In genomic region chr16:20624882-20625807, GRCh38 we compare ENCODE assay signal across 14 cellular contexts. TPM values are rescaled to one million over a fixed set of nuclear protein-coding genes. Genes with fewer than 3 reads are reported as not detected.
A peak's percentile ranks its signal among the peaks of the same experiment; 100 is the strongest.
DNase-seq lines count a peak whose midpoint lies in the region; TF ChIP-seq lines count a peak whose summit lies in the region.
"Had no signal": no experiment of that assay in that cellular context is flagged by ENCODE, and none has a peak within 500 bp of the region (broad histone marks: within the 10 kb centered on the region; RNA-seq: fewer than 3 reads in every experiment).

No MANE protein-coding gene starts in this region.

- H3K27ac Mint-ChIP-seq in osteocyte (ENCODE audit: unreplicated experiment), result no peak overlapping the region
- H3K27ac Mint-ChIP-seq: CD8-positive, alpha-beta memory T cell had no signal

- DNase-seq in DMS79 treated with DMSO at 0.1 percent for 48 hours (lab: John Stamatoyannopoulos, UW), result peak; percentile 40
- DNase-seq in NCI-H2029 treated with DMSO at 0.1 percent for 48 hours (lab: John Stamatoyannopoulos, UW), result peak; percentile 45
- DNase-seq in WERI-Rb-1, result no peak
- peak; percentile 77 for DNase-seq in osteocyte (ENCODE audit: extremely low spot score, unreplicated experiment)
- DNase-seq in HuH-7.5 (ENCODE audit: low spot score), result no peak
- no peak for DNase-seq in NCI-H2081 (lab: John Stamatoyannopoulos, UW)
- no peak for DNase-seq in KG1 (lab: John Stamatoyannopoulos, UW)
- DNase-seq: CD8-positive, alpha-beta memory T cell; GM23248; NCI-H146; T-helper 1 cell had no signal

- no peak overlapping the region for H3K27ac ChIP-seq in WERI-Rb-1
- H3K27ac ChIP-seq: GM23248, SK-N-MC had no signal

- H3K36me3 ChIP-seq in WERI-Rb-1, result no peaks in the 10 kb centered on the region

- H3K4me3 ChIP-seq in WERI-Rb-1 (ENCODE audit: low read depth, low read length), result no peak overlapping the region
- H3K4me3 ChIP-seq: GM23248, SK-N-MC had no signal

- no peaks in the 10 kb centered on the region for H3K27me3 Mint-ChIP-seq in osteocyte (ENCODE audit: unreplicated experiment)

- no peak overlapping the region for H3K4me3 Mint-ChIP-seq in osteocyte (ENCODE audit: unreplicated experiment)
- H3K4me3 Mint-ChIP-seq: CD8-positive, alpha-beta memory T cell had no signal

- no peaks in the 10 kb centered on the region for H3K9me3 ChIP-seq in WERI-Rb-1 (ENCODE audit: severe bottlenecking)

- TF ChIP-seq CTCF in WERI-Rb-1 (IDR thresholded peaks at IDR 0.05; ENCODE audit: low read depth, low read length) (peak; percentile 42), osteocyte (IDR thresholded peaks at IDR 0.05) (no peak)

- no peaks in the 10 kb centered on the region for H3K4me1 Mint-ChIP-seq in osteocyte (ENCODE audit: unreplicated experiment)

- peaks cover 9% of the 10 kb centered on the region for H3K27me3 ChIP-seq in WERI-Rb-1 (ENCODE audit: insufficient read depth, low read depth, severe bottlenecking)

- no peaks in the 10 kb centered on the region for H3K36me3 Mint-ChIP-seq in osteocyte (ENCODE audit: unreplicated experiment)
- H3K36me3 Mint-ChIP-seq: CD8-positive, alpha-beta memory T cell had no signal

- no peaks in the 10 kb centered on the region for H3K9me3 Mint-ChIP-seq in osteocyte (ENCODE audit: unreplicated experiment)
- H3K9me3 Mint-ChIP-seq: CD8-positive, alpha-beta memory T cell had no signal

RNA-seq across cellular contexts. Expression of gene ACSM2B, which starts 49.0 kb away (rescaled TPM):
- not detected in 2 replicates for total RNA-seq in osteocyte
- total RNA-seq: CD8-positive, alpha-beta memory T cell; GM23248; LHCN-M2; Right ventricle myocardium inferior had no signal

Comparison
In these comparisons a context has a peak if more than half of its experiments do, and no peak if none do; other contexts are left out.
1. DNase-seq: peak in DMS79 treated with DMSO at 0.1 percent for 48 hours (single experiment), NCI-H2029 treated with DMSO at 0.1 percent for 48 hours (single experiment) and osteocyte (single experiment); none in WERI-Rb-1 (single experiment), HuH-7.5 (single experiment), NCI-H2081 (0 of 2) and KG1 (single experiment).